In genomic region chr19:49127674-49128544, GRCh38 we compare ENCODE assay signal across 8 cellular contexts.
DNase-seq lines count a peak whose midpoint lies in the region; FAIRE-seq and TF ChIP-seq lines count a peak whose summit lies in the region.

No MANE protein-coding gene starts in this region.

- peak overlapping the region; percentile 90 for H2AFZ ChIP-seq in MM.1S (ENCODE audit: low read length)

- H3K4me2 ChIP-seq in MM.1S (ENCODE audit: low read depth, low read length), result peak overlapping the region; percentile 82

- H3K4me1 ChIP-seq in MM.1S (ENCODE audit: low read length), result peaks cover 9% of the 10 kb centered on the region

- H3K9me3 ChIP-seq in MM.1S (replicated peaks; ENCODE audit: insufficient read depth, low read length), result no peaks in the 10 kb centered on the region

- TF ChIP-seq CTCF in MM.1S (IDR thresholded peaks at IDR 0.05; ENCODE audit: low read length), result peak; percentile 22

- DNase-seq in HCEC 1CT (peak; percentile 92), MM.1S (peak; percentile 97), SIG-M5 (lab: John Stamatoyannopoulos, UW) (peak; percentile 72), foreskin melanocyte (peak; percentile 91), non-pigmented ciliary epithelial cell (ENCODE audit: low read depth) (peak; percentile 78), substantia nigra (lab: John Stamatoyannopoulos, UW) (peak; percentile 61 to 98 (median 94))
- DNase-seq in activated gamma-delta T cell treated with anti-CD3 and anti-CD28 coated beads, Interleukin-2, amount 50 U/mL, for 16 hours (ENCODE audit: low read depth), result peak; percentile 86

- H3K36me3 ChIP-seq in MM.1S (replicated peaks; ENCODE audit: insufficient read depth, low read length), result no peaks in the 10 kb centered on the region

- peaks cover 6% of the 10 kb centered on the region; the same call in 1 of the 2 replicates for H3K27me3 ChIP-seq in MM.1S (replicated peaks; ENCODE audit: insufficient read depth, low read length)

- FAIRE-seq in G401.6 (lab: Jason Lieb, UNC), result peak; percentile 45

- H3K4me3 ChIP-seq in MM.1S (ENCODE audit: low read length), result peak overlapping the region; percentile 69

- H3K27ac ChIP-seq in MM.1S (ENCODE audit: low read length) (no peak overlapping the region), substantia nigra (ENCODE audit: low read depth, low read length, poor library complexity, severe bottlenecking) (peak overlapping the region; percentile 77)

- H3K79me2 ChIP-seq in MM.1S (ENCODE audit: low read length), result no peaks in the 10 kb centered on the region

- H3K9ac ChIP-seq in MM.1S (ENCODE audit: low read length), result no peak overlapping the region

- H3K9me2 ChIP-seq in MM.1S (replicated peaks; ENCODE audit: insufficient read depth, low read length), result no peaks in the 10 kb centered on the region

- H3F3A ChIP-seq in MM.1S (ENCODE audit: insufficient read depth, low read length), result no peaks in the 10 kb centered on the region

- no peaks in the 10 kb centered on the region for H4K20me1 ChIP-seq in MM.1S (ENCODE audit: insufficient read depth, low read length)
